8 cellular contexts compared by ENCODE assay signal in genomic region chr17:42744283-42744805, GRCh38. TPM values are rescaled to one million over a fixed set of nuclear protein-coding genes. Genes with fewer than 3 reads are reported as not detected.
DNase-seq lines count a peak whose midpoint lies in the region; ATAC-seq and TF ChIP-seq lines count a peak whose summit lies in the region.

No MANE protein-coding gene starts in this region.

- peaks cover 3% of the 10 kb centered on the region for H3K36me3 Mint-ChIP-seq in activated CD4-positive, alpha-beta memory T cell treated with anti-CD3 and anti-CD28 coated beads, Interleukin-2, amount 10 ng/mL, durations not matched to agents 7 days and 5 days (ENCODE audit: low read depth)
- H3K36me3 Mint-ChIP-seq in endothelial cell (ENCODE audit: low read depth, unreplicated experiment), result peaks cover 4% of the 10 kb centered on the region

- POLR2A ChIA-PET in activated CD4-positive, alpha-beta memory T cell treated with anti-CD3 and anti-CD28 coated beads, Interleukin-2, amount 10 ng/mL, durations not matched to agents 7 days and 5 days (lab: Charles Lee), result interaction anchor here (1.0 to 1.6 kb wide), 8 partner anchors 9 to 254 kb away, joined by 3 to 7 read pairs (median 3); partner anchors contain the start of genes RAMP2 and RPL27

- H3K4me3 Mint-ChIP-seq in activated CD4-positive, alpha-beta memory T cell treated with anti-CD3 and anti-CD28 coated beads, Interleukin-2, amount 10 ng/mL, durations not matched to agents 7 days and 5 days, result peak overlapping the region; percentile 98
- H3K4me3 Mint-ChIP-seq in endothelial cell (ENCODE audit: unreplicated experiment), result peak overlapping the region; percentile 94

- H3K27me3 Mint-ChIP-seq in activated CD4-positive, alpha-beta memory T cell treated with anti-CD3 and anti-CD28 coated beads, Interleukin-2, amount 10 ng/mL, durations not matched to agents 7 days and 5 days, result peaks cover 28% of the 10 kb centered on the region
- H3K27me3 Mint-ChIP-seq in endothelial cell (ENCODE audit: unreplicated experiment), result peaks cover 4% of the 10 kb centered on the region

- CTCF ChIA-PET in activated CD4-positive, alpha-beta memory T cell treated with anti-CD3 and anti-CD28 coated beads, Interleukin-2, amount 10 ng/mL, durations not matched to agents 7 days and 5 days (lab: Charles Lee), result interaction anchor here (0.6 kb wide), 1 partner anchor 1767 kb away, joined by 3 read pairs; no protein-coding TSS in a partner anchor

- peak; percentile 62 for ATAC-seq in GM18498 (IDR thresholded peaks at IDR 0.05; ENCODE audit: unreplicated experiment)
- ATAC-seq in HG02981 (IDR thresholded peaks at IDR 0.05; ENCODE audit: unreplicated experiment), result peak; percentile 41

- H3K4me1 Mint-ChIP-seq in activated CD4-positive, alpha-beta memory T cell treated with anti-CD3 and anti-CD28 coated beads, Interleukin-2, amount 10 ng/mL, durations not matched to agents 7 days and 5 days, result peaks cover 17% of the 10 kb centered on the region
- H3K4me1 Mint-ChIP-seq in endothelial cell (ENCODE audit: unreplicated experiment), result peaks cover 30% of the 10 kb centered on the region

- peak overlapping the region; percentile 88 for H3K27ac Mint-ChIP-seq in activated CD4-positive, alpha-beta memory T cell treated with anti-CD3 and anti-CD28 coated beads, Interleukin-2, amount 10 ng/mL, durations not matched to agents 7 days and 5 days
- H3K27ac Mint-ChIP-seq in endothelial cell (ENCODE audit: unreplicated experiment), result peak overlapping the region; percentile 61

- no peak for TF ChIP-seq CTCF in endothelial cell (IDR thresholded peaks at IDR 0.05; ENCODE audit: unreplicated experiment)

- H3K9me3 Mint-ChIP-seq in activated CD4-positive, alpha-beta memory T cell treated with anti-CD3 and anti-CD28 coated beads, Interleukin-2, amount 10 ng/mL, durations not matched to agents 7 days and 5 days, result no peaks in the 10 kb centered on the region
- no peaks in the 10 kb centered on the region for H3K9me3 Mint-ChIP-seq in endothelial cell (ENCODE audit: unreplicated experiment)

- DNase-seq in 8988T (peak; percentile 49), NCI-H460 (ENCODE audit: extremely low read depth, low read depth) (peak; percentile 37), endothelial cell (ENCODE audit: low spot score) (no peak), mucosa of gallbladder (ENCODE audit: low spot score) (peak; percentile 59)
- peak; percentile 52 for DNase-seq in activated CD4-positive, alpha-beta memory T cell treated with anti-CD3 and anti-CD28 coated beads, Interleukin-2, amount 10 ng/mL, durations not matched to agents 7 days and 5 days
- DNase-seq in stimulated activated CD8-positive, alpha-beta memory T cell treated with anti-CD3 and anti-CD28 coated beads, Interleukin-4, amount 100 ng/mL, for 24 hours (ENCODE audit: low read depth), result peak; percentile 61

RNA-seq across cellular contexts. Expression of gene EZH1, which starts 0.5 kb away (rescaled TPM):
- 21.0 and 33.8 TPM in 2 replicates for total RNA-seq in NCI-H460 (2014; rRNA removed; shearing (Covaris generic))
- 67.3 and 72.4 TPM in 2 replicates for polyA plus RNA-seq in NCI-H460 (2014; cell fraction: nucleus; rRNA removed)
- 10 to 100 TPM; 51.9 to 55.3 TPM for total RNA-seq in activated CD4-positive, alpha-beta memory T cell treated with anti-CD3 and anti-CD28 coated beads, Interleukin-2, amount 10 ng/mL, durations not matched to agents 7 days and 5 days
- 31.7 TPM for total RNA-seq in endothelial cell (ENCODE audit: unreplicated experiment)
- total RNA-seq in mucosa of gallbladder, result 50.4 TPM

RNA-seq across cellular contexts. Expression of gene RAMP2, which starts 16.7 kb away (rescaled TPM):
- 0.63 and 0.74 TPM in 2 replicates for total RNA-seq in NCI-H460 (2014; rRNA removed; shearing (Covaris generic))
- polyA plus RNA-seq in NCI-H460 (2014; cell fraction: nucleus; rRNA removed), result not detected in 2 replicates
- total RNA-seq in activated CD4-positive, alpha-beta memory T cell treated with anti-CD3 and anti-CD28 coated beads, Interleukin-2, amount 10 ng/mL, durations not matched to agents 7 days and 5 days, result not detected
- total RNA-seq in endothelial cell (ENCODE audit: unreplicated experiment) (630 TPM), mucosa of gallbladder (22.7 TPM)

RNA-seq across cellular contexts. Expression of gene VPS25, which starts 28.9 kb away (rescaled TPM):
- total RNA-seq in NCI-H460 (2014; rRNA removed; shearing (Covaris generic)), result 98.9 and 99.5 TPM in 2 replicates
- polyA plus RNA-seq in NCI-H460 (2014; cell fraction: nucleus; rRNA removed), result 93.7 and 116 TPM in 2 replicates
- total RNA-seq in activated CD4-positive, alpha-beta memory T cell treated with anti-CD3 and anti-CD28 coated beads, Interleukin-2, amount 10 ng/mL, durations not matched to agents 7 days and 5 days, result 10 to 100 TPM; 52.8 to 53.0 TPM
- total RNA-seq in endothelial cell (ENCODE audit: unreplicated experiment), result 39.4 TPM
- 57.1 TPM for total RNA-seq in mucosa of gallbladder

RNA-seq across cellular contexts. Expression of gene WNK4, which starts 36.1 kb away (rescaled TPM):
- total RNA-seq in NCI-H460 (2014; rRNA removed; shearing (Covaris generic)), result 0.61 and 0.64 TPM in 2 replicates
- polyA plus RNA-seq in NCI-H460 (2014; cell fraction: nucleus; rRNA removed), result 0.31 TPM in 1 of 2 replicates, not detected in the other
- under 1 TPM; 0.18 to 0.20 TPM for total RNA-seq in activated CD4-positive, alpha-beta memory T cell treated with anti-CD3 and anti-CD28 coated beads, Interleukin-2, amount 10 ng/mL, durations not matched to agents 7 days and 5 days
- total RNA-seq in endothelial cell (ENCODE audit: unreplicated experiment) (8.9 TPM), mucosa of gallbladder (0.37 TPM)

RNA-seq across cellular contexts. Expression of gene COA3, which starts 54.2 kb away (rescaled TPM):
- total RNA-seq in NCI-H460 (2014; rRNA removed; shearing (Covaris generic)), result 53.0 and 64.3 TPM in 2 replicates
- 52.2 and 83.1 TPM in 2 replicates for polyA plus RNA-seq in NCI-H460 (2014; cell fraction: nucleus; rRNA removed)
- total RNA-seq in activated CD4-positive, alpha-beta memory T cell treated with anti-CD3 and anti-CD28 coated beads, Interleukin-2, amount 10 ng/mL, durations not matched to agents 7 days and 5 days, result 10 to 100 TPM; 35.1 to 37.0 TPM
- total RNA-seq in endothelial cell (ENCODE audit: unreplicated experiment) (60.3 TPM), mucosa of gallbladder (78.0 TPM)

Comparison
In these comparisons a context has a peak if more than half of its experiments do, and no peak if none do; other contexts are left out.
1. RNA of gene RAMP2, which starts 16.7 kb away (total RNA-seq): 630 TPM in endothelial cell (single experiment); 22.7 TPM in mucosa of gallbladder (single experiment), 0.63 to 0.74 TPM in NCI-H460 and not detected in activated CD4-positive, alpha-beta memory T cell treated with anti-CD3 and anti-CD28 coated beads, Interleukin-2, amount 10 ng/mL, durations not matched to agents 7 days and 5 days; every median in the first group is over 10 times any median in the second.